Comparison of ENCODE assay signal across 16 cellular contexts in genomic region chr17:82615084-82616020, GRCh38. TPM values are rescaled to one million over a fixed set of nuclear protein-coding genes. Genes with fewer than 3 reads are reported as not detected.
A peak's percentile ranks its signal among the peaks of the same experiment; 100 is the strongest.
DNase-seq lines count a peak whose midpoint lies in the region; ATAC-seq and TF ChIP-seq lines count a peak whose summit lies in the region.
"Had no signal": no experiment of that assay in that cellular context is flagged by ENCODE, and none has a peak within 500 bp of the region (broad histone marks: within the 10 kb centered on the region; RNA-seq: fewer than 3 reads in every experiment).

No MANE protein-coding gene starts in this region.

- peak; percentile 59 for DNase-seq in ELF-1 (ENCODE audit: low read depth, low spot score)
- DNase-seq in Kasumi-1 (lab: John Stamatoyannopoulos, UW): peak; percentile 19 to 24
- DNase-seq in astrocyte of the spinal cord (ENCODE audit: low read depth, low spot score): no peak
- peak; percentile 33 for DNase-seq in mesendoderm
- DNase-seq in coronary artery (ENCODE audit: low spot score): no peak
- no peak for DNase-seq in immature natural killer cell
- no peak for DNase-seq in stimulated activated naive CD8-positive, alpha-beta T cell treated with anti-CD3 and anti-CD28 coated beads, Interleukin-15, amount 100 ng/mL, for 72 hours
- no peak for DNase-seq in dermis blood vessel endothelial cell
- DNase-seq: activated naive CD4-positive, alpha-beta T cell treated with anti-CD3 and anti-CD28 coated beads, Interleukin-2, amount 50 U/mL, for 16 hours; CD4-positive, alpha-beta T cell; NCI-H1417 treated with DMSO at 0.1 percent for 48 hours; NCI-H524; nucleus accumbens; SHP77 treated with DMSO at 0.1 percent for 48 hours had no signal

- H3K27ac Mint-ChIP-seq in immature natural killer cell: no peak overlapping the region
- H3K27ac Mint-ChIP-seq in stimulated activated naive CD8-positive, alpha-beta T cell treated with anti-CD3 and anti-CD28 coated beads, Interleukin-15, amount 100 ng/mL, for 72 hours: no peak overlapping the region
- H3K27ac Mint-ChIP-seq: CD4-positive, alpha-beta T cell had no signal

- no peak overlapping the region for H3K56ac ChIP-seq in mesendoderm (ENCODE audit: low read length)

- no peaks in the 10 kb centered on the region for H3K27me3 ChIP-seq in mesendoderm (ENCODE audit: insufficient read depth, low read length, poor library complexity)

- no peak overlapping the region for H3K18ac ChIP-seq in mesendoderm (ENCODE audit: low read length)

- TF ChIP-seq CTCF in astrocyte of the spinal cord (IDR thresholded peaks at IDR 0.05; ENCODE audit: low read depth, low read length): peak; percentile 19
- TF ChIP-seq CTCF in coronary artery (IDR thresholded peaks at IDR 0.05): no peak

- no peaks in the 10 kb centered on the region for H3K79me1 ChIP-seq in mesendoderm (ENCODE audit: low read length)

- ATAC-seq in stimulated activated naive CD8-positive, alpha-beta T cell treated with anti-CD3 and anti-CD28 coated beads, Interleukin-15, amount 100 ng/mL, for 72 hours: no peak

- no peaks in the 10 kb centered on the region for H3K79me2 ChIP-seq in mesendoderm (ENCODE audit: control insufficient read depth, insufficient read depth, low read length)

- H2AK5ac ChIP-seq in mesendoderm (ENCODE audit: low read length): no peak overlapping the region

- no peak overlapping the region for H4K8ac ChIP-seq in mesendoderm (ENCODE audit: low read depth, low read length)

- no peak overlapping the region for H2BK120ac ChIP-seq in mesendoderm (ENCODE audit: low read depth, low read length)

- H3K9me3 Mint-ChIP-seq in immature natural killer cell: no peaks in the 10 kb centered on the region
- H3K9me3 Mint-ChIP-seq in stimulated activated naive CD8-positive, alpha-beta T cell treated with anti-CD3 and anti-CD28 coated beads, Interleukin-15, amount 100 ng/mL, for 72 hours: no peaks in the 10 kb centered on the region
- H3K9me3 Mint-ChIP-seq: CD4-positive, alpha-beta T cell had no signal

- no peak overlapping the region for H3K4me3 Mint-ChIP-seq in immature natural killer cell
- H3K4me3 Mint-ChIP-seq in stimulated activated naive CD8-positive, alpha-beta T cell treated with anti-CD3 and anti-CD28 coated beads, Interleukin-15, amount 100 ng/mL, for 72 hours: no peak overlapping the region
- H3K4me3 Mint-ChIP-seq: CD4-positive, alpha-beta T cell had no signal

- H3K27me3 Mint-ChIP-seq in immature natural killer cell (ENCODE audit: low read depth in 3 of 3): peaks cover 0 to 4% (median 2%) of the 10 kb centered on the region in 3 donors
- no peaks in the 10 kb centered on the region for H3K27me3 Mint-ChIP-seq in stimulated activated naive CD8-positive, alpha-beta T cell treated with anti-CD3 and anti-CD28 coated beads, Interleukin-15, amount 100 ng/mL, for 72 hours
- H3K27me3 Mint-ChIP-seq: CD4-positive, alpha-beta T cell had no signal

- no peak overlapping the region for H3K4me3 ChIP-seq in astrocyte of the spinal cord (ENCODE audit: low read depth, low read length)
- no peak overlapping the region for H3K4me3 ChIP-seq in mesendoderm (ENCODE audit: low read length)
- no peak overlapping the region for H3K4me3 ChIP-seq in coronary artery
- H3K4me3 ChIP-seq: lung, skin epidermis had no signal

- peaks cover 8% of the 10 kb centered on the region for H3K36me3 ChIP-seq in mesendoderm (ENCODE audit: control insufficient read depth, insufficient read depth, low read length)

- no peak overlapping the region for H2BK15ac ChIP-seq in mesendoderm (replicated peaks; ENCODE audit: low read depth)

- H3K4ac ChIP-seq in mesendoderm (ENCODE audit: low read depth, low read length): no peak overlapping the region

- peaks cover 16 to 34% (median 16%) of the 10 kb centered on the region in 3 donors for H3K36me3 Mint-ChIP-seq in immature natural killer cell

- H3K27ac ChIP-seq in mesendoderm (ENCODE audit: low read depth, low read length): no peak overlapping the region
- no peak overlapping the region for H3K27ac ChIP-seq in coronary artery
- H3K27ac ChIP-seq: skin epidermis had no signal

- H3K4me2 ChIP-seq in mesendoderm (ENCODE audit: low read length): no peak overlapping the region

- no peaks in the 10 kb centered on the region for H3K4me1 Mint-ChIP-seq in immature natural killer cell
- H3K4me1 Mint-ChIP-seq in stimulated activated naive CD8-positive, alpha-beta T cell treated with anti-CD3 and anti-CD28 coated beads, Interleukin-15, amount 100 ng/mL, for 72 hours: no peaks in the 10 kb centered on the region

- in situ Hi-C loops in astrocyte of the spinal cord (cut with HindIII; ENCODE audit: low sequenced_read_pairs): no loop called here

- no CpG with 5 or more reads among the region's 45 CpGs for WGBS in mesendoderm (ENCODE audit: extremely low coverage, insufficient coverage, low lambda C conversion rate)

- H2BK5ac ChIP-seq in mesendoderm (ENCODE audit: low read length): no peak overlapping the region

- H3K9ac ChIP-seq in mesendoderm (ENCODE audit: low read length): no peak overlapping the region

- H3K4me1 ChIP-seq in mesendoderm (ENCODE audit: control insufficient read depth, low read depth, low read length): no peaks in the 10 kb centered on the region

- H4K5ac ChIP-seq in mesendoderm (ENCODE audit: low read length): no peak overlapping the region

- no peak overlapping the region for H3K23ac ChIP-seq in mesendoderm (ENCODE audit: low read length)

RNA-seq across cellular contexts. Expression of gene WDR45B, which starts 32.9 kb away (rescaled TPM):
- polyA plus RNA-seq in mesendoderm (2013, experiment 1 of 2): 84.0 TPM
- 85.0 TPM for polyA plus RNA-seq in mesendoderm (2013, experiment 2 of 2)
- polyA plus RNA-seq in immature natural killer cell: 10 to 100 TPM; 34.3 to 65.5 (median 48.9) TPM
- total RNA-seq in dermis blood vessel endothelial cell: 61.4 and 91.0 TPM in 2 replicates

Comparison
In these comparisons a context has a peak if more than half of its experiments do, and no peak if none do; other contexts are left out.
1. DNase-seq: peak in ELF-1 (single experiment), Kasumi-1 (2 of 2) and mesendoderm (single experiment); none in astrocyte of the spinal cord (single experiment), coronary artery (single experiment), immature natural killer cell (0 of 3), stimulated activated naive CD8-positive, alpha-beta T cell treated with anti-CD3 and anti-CD28 coated beads, Interleukin-15, amount 100 ng/mL, for 72 hours (0 of 2) and dermis blood vessel endothelial cell (single experiment).